9 cellular contexts compared by ENCODE assay signal in the genomic region with DNA sequence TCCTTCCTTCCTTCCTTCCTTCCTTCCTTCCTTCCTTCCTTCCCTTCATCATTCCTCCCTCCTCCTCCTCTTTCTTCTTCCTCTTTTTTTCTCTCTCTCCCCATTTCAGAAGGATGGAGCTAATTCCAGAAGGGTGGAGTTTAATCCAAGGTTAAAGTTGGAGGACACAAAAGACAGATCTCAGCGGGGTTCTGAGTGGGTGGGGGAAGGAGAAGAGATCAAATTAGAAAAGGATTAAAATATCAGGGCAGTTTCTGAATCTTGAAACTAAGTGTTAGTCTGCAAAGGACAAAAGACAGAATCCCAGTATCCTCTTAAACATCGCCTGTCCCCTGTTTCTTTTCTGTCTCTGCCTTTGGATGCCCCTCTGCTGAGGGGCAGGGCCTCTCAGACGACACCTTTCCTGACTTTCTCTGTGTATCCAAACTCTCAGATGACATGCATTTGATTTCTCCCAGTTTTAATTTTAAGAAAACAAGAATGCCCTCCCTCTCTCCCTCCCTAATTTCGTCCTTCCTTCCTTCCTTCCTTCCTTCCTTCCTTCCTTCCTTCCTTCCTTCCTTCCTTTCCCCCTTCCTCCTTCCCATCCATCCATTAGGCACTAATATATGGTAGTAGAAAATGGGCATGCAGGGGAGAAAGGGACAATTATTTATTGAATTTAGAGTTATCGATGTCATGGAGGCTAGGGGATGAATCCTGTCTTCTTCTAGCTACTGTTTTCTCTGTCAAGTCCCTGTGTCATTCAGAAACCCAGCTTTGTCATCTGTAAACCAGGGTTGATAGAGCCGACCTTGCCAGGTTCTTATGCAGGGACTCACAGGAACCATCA.
"Had no signal": no experiment of that assay in that cellular context is flagged by ENCODE, and none has a peak within 500 bp of the region (broad histone marks: within the 10 kb centered on the region; RNA-seq: fewer than 3 reads in every experiment).

No MANE protein-coding gene starts in this region.

- H3K9ac ChIP-seq: GM23248 had no signal

- H3K4me1 ChIP-seq: HAP-1 had no signal

- H3K27ac ChIP-seq: GM23248, HL-60 had no signal

- H3K4me3 ChIP-seq: GM23248, HAP-1 had no signal

- H3K4me3 Mint-ChIP-seq: HFFc6 had no signal

- H3K27ac Mint-ChIP-seq: HFFc6, IgD-negative memory B cell had no signal

- DNase-seq: GM23248, GOT3, H7, HFFc6, KBM-7 had no signal

- ATAC-seq: HepG2 had no signal

- H3K9me3 ChIP-seq: HAP-1 had no signal

- H3K36me3 ChIP-seq: HAP-1 had no signal
